In genomic region chr16:89484088-89484501, GRCh38 we compare ENCODE assay signal across 12 cellular contexts. TPM values are rescaled to one million over a fixed set of nuclear protein-coding genes. Genes with fewer than 3 reads are reported as not detected.
DNase-seq lines count a peak whose midpoint lies in the region; ATAC-seq lines count a peak whose summit lies in the region.
"Had no signal": no experiment of that assay in that cellular context is flagged by ENCODE, and none has a peak within 500 bp of the region (broad histone marks: within the 10 kb centered on the region; RNA-seq: fewer than 3 reads in every experiment).

No MANE protein-coding gene starts in this region.

- peaks cover 15% of the 10 kb centered on the region for H3K4me1 ChIP-seq in Karpas-422 (ENCODE audit: low read length)

- peak; percentile 63 for ATAC-seq in effector memory CD8-positive, alpha-beta T cell (replicated peaks)
- no peak for ATAC-seq in stimulated activated naive B cell treated with anti-CD40 and anti-IgM and Interleukin-4, amounts not matched to agents 10 μg/mL and 1 μg/mL and 100 μg/mL, for 72 hours (replicated peaks)

- no peak overlapping the region for H3K4me2 ChIP-seq in Karpas-422 (ENCODE audit: low read depth, low read length, poor library complexity, severe bottlenecking)
- H3K4me2 ChIP-seq: SK-N-SH had no signal

- peak overlapping the region; percentile 70 for H3K4me3 Mint-ChIP-seq in activated CD4-positive, alpha-beta T cell treated with anti-CD3 and anti-CD28 coated beads, Interleukin-2, amount 10 ng/mL, durations not matched to agents 7 days and 5 days
- H3K4me3 Mint-ChIP-seq in effector memory CD8-positive, alpha-beta T cell: peak overlapping the region; percentile 83 to 87
- H3K4me3 Mint-ChIP-seq in stimulated activated naive B cell treated with anti-CD40 and anti-IgM and Interleukin-4, amounts not matched to agents 10 μg/mL and 1 μg/mL and 100 μg/mL, for 72 hours: peak overlapping the region; percentile 72 to 75

- H3K4me1 Mint-ChIP-seq in activated CD4-positive, alpha-beta T cell treated with anti-CD3 and anti-CD28 coated beads, Interleukin-2, amount 10 ng/mL, durations not matched to agents 7 days and 5 days: peaks cover 85% of the 10 kb centered on the region
- H3K4me1 Mint-ChIP-seq in effector memory CD8-positive, alpha-beta T cell (ENCODE audit: low read depth in 2 of 2): peaks cover 78 to 83% of the 10 kb centered on the region in 2 donors
- H3K4me1 Mint-ChIP-seq in stimulated activated naive B cell treated with anti-CD40 and anti-IgM and Interleukin-4, amounts not matched to agents 10 μg/mL and 1 μg/mL and 100 μg/mL, for 72 hours: peaks cover 61 to 91% of the 10 kb centered on the region in 2 donors

- H3K36me3 ChIP-seq in SK-N-MC (ENCODE audit: insufficient read depth, low read length) (peaks cover 3% of the 10 kb centered on the region; the same call in 1 of the 2 replicates), Karpas-422 (ENCODE audit: insufficient read depth, low read length) (no peaks in the 10 kb centered on the region; the same call in 1 of the 2 replicates)
- H3K36me3 ChIP-seq: prostate gland had no signal

- H3K4me3 ChIP-seq in SK-N-MC: no peak overlapping the region
- no peak overlapping the region for H3K4me3 ChIP-seq in Karpas-422 (ENCODE audit: low read length)
- H3K4me3 ChIP-seq: prostate gland had no signal

- peaks cover 89% of the 10 kb centered on the region for H4K20me1 ChIP-seq in Karpas-422 (ENCODE audit: insufficient read depth, low read depth, low read length)

- H3K27me3 ChIP-seq in Karpas-422 (ENCODE audit: low read length): no peaks in the 10 kb centered on the region; the same call in 1 of the 2 replicates

- H3K9me3 ChIP-seq in SK-N-MC (ENCODE audit: low read depth, low read length) (no peaks in the 10 kb centered on the region), Karpas-422 (ENCODE audit: low read length) (no peaks in the 10 kb centered on the region)
- H3K9me3 ChIP-seq: prostate gland, SK-N-SH had no signal

- no peaks in the 10 kb centered on the region for H3K9me2 ChIP-seq in Karpas-422 (replicated peaks; ENCODE audit: insufficient read depth, low read length)
- H3K9me2 ChIP-seq: SK-N-SH had no signal

- CTCF ChIA-PET in activated CD4-positive, alpha-beta T cell treated with anti-CD3 and anti-CD28 coated beads, Interleukin-2, amount 10 ng/mL, durations not matched to agents 7 days and 5 days (lab: Charles Lee): interaction anchor here (1.3 to 1.9 kb wide), 2 partner anchors 16 to 18 kb away, joined by 3 to 6 read pairs; no protein-coding TSS in a partner anchor

- peak overlapping the region; percentile 91 for H3K27ac Mint-ChIP-seq in activated CD4-positive, alpha-beta T cell treated with anti-CD3 and anti-CD28 coated beads, Interleukin-2, amount 10 ng/mL, durations not matched to agents 7 days and 5 days
- peak overlapping the region; percentile 83 to 84 for H3K27ac Mint-ChIP-seq in effector memory CD8-positive, alpha-beta T cell
- H3K27ac Mint-ChIP-seq in stimulated activated naive B cell treated with anti-CD40 and anti-IgM and Interleukin-4, amounts not matched to agents 10 μg/mL and 1 μg/mL and 100 μg/mL, for 72 hours: peak overlapping the region; percentile 95

- no peaks in the 10 kb centered on the region for H3K27me3 Mint-ChIP-seq in activated CD4-positive, alpha-beta T cell treated with anti-CD3 and anti-CD28 coated beads, Interleukin-2, amount 10 ng/mL, durations not matched to agents 7 days and 5 days
- H3K27me3 Mint-ChIP-seq in effector memory CD8-positive, alpha-beta T cell: no peaks in the 10 kb centered on the region
- no peaks in the 10 kb centered on the region for H3K27me3 Mint-ChIP-seq in stimulated activated naive B cell treated with anti-CD40 and anti-IgM and Interleukin-4, amounts not matched to agents 10 μg/mL and 1 μg/mL and 100 μg/mL, for 72 hours

- DNase-seq in activated CD4-positive, alpha-beta T cell treated with anti-CD3 and anti-CD28 coated beads, Interleukin-2, amount 10 ng/mL, durations not matched to agents 7 days and 5 days: peak; percentile 34
- DNase-seq in activated CD4-positive, alpha-beta T cell treated with anti-CD3 and anti-CD28 coated beads for 1 hour: no peak
- DNase-seq in SK-N-MC (ENCODE audit: low read depth, low spot score): no peak
- no peak for DNase-seq in effector memory CD8-positive, alpha-beta T cell
- DNase-seq in stimulated activated naive B cell treated with anti-CD40 and anti-IgM and Interleukin-4, amounts not matched to agents 10 μg/mL and 1 μg/mL and 100 μg/mL, for 72 hours: no peak
- DNase-seq in GOT3 (lab: John Stamatoyannopoulos, UW): no peak
- DNase-seq in Karpas-422: no peak
- DNase-seq in stimulated activated CD4-positive, alpha-beta T cell treated with anti-CD3 and anti-CD28 coated beads, Interleukin-4, amount 100 ng/mL, for 4 hours: no peak
- DNase-seq: ACHN, NCI-H345, SK-N-SH had no signal

- H3K27ac ChIP-seq in SK-N-MC: 0 out of 2 replicates have a peak overlapping the region, but pooled peaks have one; percentile 42
- no peak overlapping the region for H3K27ac ChIP-seq in Karpas-422 (ENCODE audit: low read length)
- H3K27ac ChIP-seq: prostate gland had no signal

- peaks cover 84% of the 10 kb centered on the region for H3K79me2 ChIP-seq in Karpas-422 (ENCODE audit: low read length)

- POLR2A ChIA-PET in activated CD4-positive, alpha-beta T cell treated with anti-CD3 and anti-CD28 coated beads, Interleukin-2, amount 10 ng/mL, durations not matched to agents 7 days and 5 days (lab: Charles Lee): interaction anchor here (1.2 kb wide), 1 partner anchor 34 kb away, joined by 3 read pairs; no protein-coding TSS in a partner anchor

- peaks cover 61% of the 10 kb centered on the region for H3K36me3 Mint-ChIP-seq in activated CD4-positive, alpha-beta T cell treated with anti-CD3 and anti-CD28 coated beads, Interleukin-2, amount 10 ng/mL, durations not matched to agents 7 days and 5 days (ENCODE audit: low read depth)
- peaks cover 47% of the 10 kb centered on the region for H3K36me3 Mint-ChIP-seq in effector memory CD8-positive, alpha-beta T cell (ENCODE audit: insufficient read depth)
- peaks cover 36 to 67% of the 10 kb centered on the region in 2 donors for H3K36me3 Mint-ChIP-seq in stimulated activated naive B cell treated with anti-CD40 and anti-IgM and Interleukin-4, amounts not matched to agents 10 μg/mL and 1 μg/mL and 100 μg/mL, for 72 hours

- H3K9ac ChIP-seq in SK-N-MC (ENCODE audit: insufficient read length): no peak overlapping the region
- H3K9ac ChIP-seq in Karpas-422 (ENCODE audit: low read length): no peak overlapping the region
- H3K9ac ChIP-seq: SK-N-SH had no signal

- H2AFZ ChIP-seq in Karpas-422 (ENCODE audit: low read length): no peak overlapping the region

- H3K9me3 Mint-ChIP-seq in activated CD4-positive, alpha-beta T cell treated with anti-CD3 and anti-CD28 coated beads, Interleukin-2, amount 10 ng/mL, durations not matched to agents 7 days and 5 days: no peaks in the 10 kb centered on the region
- no peaks in the 10 kb centered on the region for H3K9me3 Mint-ChIP-seq in effector memory CD8-positive, alpha-beta T cell
- H3K9me3 Mint-ChIP-seq in stimulated activated naive B cell treated with anti-CD40 and anti-IgM and Interleukin-4, amounts not matched to agents 10 μg/mL and 1 μg/mL and 100 μg/mL, for 72 hours: no peaks in the 10 kb centered on the region

RNA-seq across cellular contexts. Expression of gene ANKRD11, which starts 6.3 kb away (rescaled TPM):
- 100 to 1,000 TPM; 158 to 178 TPM for total RNA-seq in activated CD4-positive, alpha-beta T cell treated with anti-CD3 and anti-CD28 coated beads, Interleukin-2, amount 10 ng/mL, durations not matched to agents 7 days and 5 days
- total RNA-seq in Karpas-422 (2014; rRNA removed; shearing (Covaris generic); ENCODE audit: low replicate concordance): 28.5 and 29.9 TPM in 2 replicates

RNA-seq across cellular contexts. Expression of gene SPG7, which starts 24.1 kb away (rescaled TPM):
- total RNA-seq in activated CD4-positive, alpha-beta T cell treated with anti-CD3 and anti-CD28 coated beads, Interleukin-2, amount 10 ng/mL, durations not matched to agents 7 days and 5 days: 100 to 1,000 TPM in 1 of 2 experiments, 10 to 100 TPM in 1; 88.3 to 101 TPM
- 44.6 and 74.8 TPM in 2 replicates for total RNA-seq in Karpas-422 (2014; rRNA removed; shearing (Covaris generic); ENCODE audit: low replicate concordance)
